Comparison of ENCODE assay signal across 35 cellular contexts in genomic region chr5:38285226-38285625, GRCh38. TPM values are rescaled to one million over a fixed set of nuclear protein-coding genes. Genes with fewer than 3 reads are reported as not detected.
"Had no signal": no experiment of that assay in that cellular context is flagged by ENCODE, and none has a peak within 500 bp of the region (broad histone marks: within the 10 kb centered on the region; RNA-seq: fewer than 3 reads in every experiment).

No MANE protein-coding gene starts in this region.

- H2AFZ ChIP-seq: PC-9 had no signal

- H3K4me2 ChIP-seq: KMS-11, PC-9 had no signal

- H3K36me3 ChIP-seq: brain microvascular endothelial cell, cardiac muscle cell had no signal

- H3K27ac ChIP-seq: brain microvascular endothelial cell, cardiac muscle cell, KMS-11, PC-9, RWPE1, WERI-Rb-1 had no signal

- H3K9ac ChIP-seq: KMS-11 had no signal

- H3K4me3 ChIP-seq: cardiac muscle cell, PC-9 had no signal

- H3K27me3 ChIP-seq: brain microvascular endothelial cell, cardiac muscle cell had no signal

- ATAC-seq: activated CD8-positive, alpha-beta memory T cell treated with anti-CD3 and anti-CD28 coated beads, Interleukin-2, amount 10 ng/mL, durations not matched to agents 7 days and 5 days; activated naive CD8-positive, alpha-beta T cell treated with anti-CD3 and anti-CD28 coated beads, Interleukin-2, amount 50 U/mL, for 24 hours; Right ventricle myocardium inferior had no signal

- DNase-seq: activated CD4-positive, alpha-beta memory T cell treated with anti-CD3 and anti-CD28 coated beads, Interleukin-2, amount 10 ng/mL, durations not matched to agents 7 days and 5 days; activated CD4-positive, alpha-beta T cell treated with anti-CD3 and anti-CD28 coated beads for 1 hour; activated CD4-positive, alpha-beta T cell treated with anti-CD3 and anti-CD28 coated beads for 48 hours; activated CD4-positive, CD25-positive, alpha-beta regulatory T cell; activated CD8-positive, alpha-beta memory T cell treated with anti-CD3 and anti-CD28 coated beads for 24 hours; activated CD8-positive, alpha-beta memory T cell treated with anti-CD3 and anti-CD28 coated beads, Interleukin-2, amount 10 ng/mL, durations not matched to agents 7 days and 5 days; activated CD8-positive, alpha-beta memory T cell treated with anti-CD3 and anti-CD28 coated beads, Interleukin-2, amount 50 U/mL, for 48 hours; activated effector memory CD4-positive, alpha-beta T cell treated with Interleukin-2 at 50 U/mL for 16 hours; activated naive CD4-positive, alpha-beta T cell treated with anti-CD3 and anti-CD28 coated beads, Interleukin-2, amount 10 ng/mL, durations not matched to agents 7 days and 5 days; activated naive CD8-positive, alpha-beta T cell treated with anti-CD3 and anti-CD28 coated beads, Interleukin-2, amount 50 U/mL, for 24 hours; activated T-cell treated with anti-CD3 and anti-CD28 coated beads, Interleukin-2, amount 50 U/mL, for 48 hours; amniotic stem cell; aorta; brain microvascular endothelial cell; MM.1S; MV-4-11; NCI-H1092; NCI-H146; NCI-H2029 treated with DMSO at 0.1 percent for 48 hours; NCI-H2107; NCI-H2171; NCI-H446; NK-92 treated with Interleukin-12 subunit alpha and Interleukin-12 subunit beta, amount 100 ng/mL, for 24 hours; PC-9; SIG-M5; SW 1271; T-helper 1 cell; T-helper 2 cell; T-helper 9 cell; WERI-Rb-1 had no signal

RNA-seq across cellular contexts. Expression of gene EGFLAM, which starts 26.9 kb away (rescaled TPM):
- total RNA-seq: activated CD4-positive, alpha-beta memory T cell treated with anti-CD3 and anti-CD28 coated beads, Interleukin-2, amount 10 ng/mL, durations not matched to agents 7 days and 5 days; activated CD8-positive, alpha-beta memory T cell treated with anti-CD3 and anti-CD28 coated beads, Interleukin-2, amount 10 ng/mL, durations not matched to agents 7 days and 5 days; OCI-LY7; PC-9 had no signal
